In the genomic region with DNA sequence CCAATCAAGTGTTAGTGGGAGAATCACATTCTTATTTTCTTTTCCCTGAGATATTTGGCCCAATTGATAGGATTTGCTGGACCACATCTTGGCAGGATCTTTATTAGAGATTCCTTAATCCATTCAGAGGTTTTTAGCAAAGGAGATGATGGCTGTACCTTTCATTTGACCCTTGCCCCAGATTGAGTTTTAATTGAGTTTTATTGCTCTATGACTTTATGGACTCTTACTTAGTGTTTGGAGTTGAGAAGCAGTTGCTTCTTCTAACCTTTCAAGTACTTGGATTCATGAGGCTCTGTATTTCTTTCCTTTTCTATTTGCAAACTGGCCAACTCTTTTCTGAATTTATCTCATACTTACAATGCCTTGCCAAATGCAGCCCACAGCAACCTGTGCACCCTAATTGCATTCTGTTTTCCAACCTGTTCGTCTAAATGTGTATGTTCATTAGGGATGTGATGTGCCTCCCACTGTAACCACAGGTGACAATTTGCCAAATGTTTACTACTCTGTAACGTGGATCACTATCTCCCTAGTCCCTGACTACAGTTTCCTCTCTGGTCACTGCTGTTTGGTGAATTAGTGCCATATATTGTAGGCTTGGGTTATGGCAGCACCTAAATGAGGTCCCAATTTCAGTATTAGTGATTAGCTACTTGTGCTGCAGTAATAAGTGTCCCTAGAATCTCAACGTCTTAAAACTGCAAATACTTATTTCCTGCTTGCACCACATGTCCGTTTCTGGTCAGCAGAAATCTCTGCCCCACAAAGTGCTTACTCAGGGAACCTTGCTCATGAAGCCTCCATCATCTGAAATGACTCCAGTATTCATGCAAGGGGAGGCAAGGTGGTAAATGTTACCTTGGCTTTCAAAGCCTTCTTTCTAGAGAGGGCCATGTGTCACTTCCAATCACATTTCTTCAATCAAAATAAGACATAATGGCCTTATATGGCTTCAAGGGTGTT, we compare ENCODE assay signal across 12 cellular contexts.
DNase-seq lines count a peak whose midpoint lies in the region; ATAC-seq and TF ChIP-seq lines count a peak whose summit lies in the region.
"Had no signal": no experiment of that assay in that cellular context is flagged by ENCODE, and none has a peak within 500 bp of the region (broad histone marks: within the 10 kb centered on the region; RNA-seq: fewer than 3 reads in every experiment).

No MANE protein-coding gene starts in this region.

- H3F3A ChIP-seq in MM.1S (ENCODE audit: insufficient read depth, low read length): no peaks in the 10 kb centered on the region

- H3K79me2 ChIP-seq in DND-41 (ENCODE audit: insufficient read depth, low read length): no peaks in the 10 kb centered on the region
- H3K79me2 ChIP-seq in MM.1S (ENCODE audit: low read length): no peaks in the 10 kb centered on the region

- H3K27me3 Mint-ChIP-seq in CD4-positive, alpha-beta memory T cell: peaks cover 9 to 16% of the 10 kb centered on the region in 2 donors
- H3K27me3 Mint-ChIP-seq: CD4-positive, CD25-positive, alpha-beta regulatory T cell had no signal

- peak overlapping the region in 1 of 2 experiments; percentile 31; a peak in 1 of 4 replicates for H3K4me3 ChIP-seq in DND-41 (ENCODE audit: low read depth in 1 of 2, low read length in 2 of 2)
- H3K4me3 ChIP-seq in MM.1S (ENCODE audit: low read length): no peak overlapping the region
- H3K4me3 ChIP-seq in CD4-positive, alpha-beta memory T cell (ENCODE audit: low read length in 2 of 2): no peak overlapping the region

- no peak for TF ChIP-seq CTCF in DND-41 (IDR thresholded peaks at IDR 0.05; ENCODE audit: borderline replicate concordance, extremely low read depth, low read length, poor library complexity, severe bottlenecking)
- no peak for TF ChIP-seq CTCF in MM.1S (IDR thresholded peaks at IDR 0.05; ENCODE audit: low read length)

- no peak for DNase-seq in DND-41
- peak; percentile 58 for DNase-seq in MM.1S
- peak; percentile 12 for DNase-seq in cerebellum (ENCODE audit: low spot score)
- DNase-seq in pons (ENCODE audit: low spot score): no peak
- no peak for DNase-seq in effector CD8-positive, alpha-beta T cell (lab: John Stamatoyannopoulos, UW)
- no peak for DNase-seq in CD4-positive, alpha-beta memory T cell
- DNase-seq: BE2C; Caco-2; CD4-positive, CD25-positive, alpha-beta regulatory T cell; GF-D8; GOT3; H7 had no signal

- no peak overlapping the region for H3K4me3 Mint-ChIP-seq in CD4-positive, alpha-beta memory T cell
- H3K4me3 Mint-ChIP-seq: CD4-positive, CD25-positive, alpha-beta regulatory T cell had no signal

- H3K9me3 Mint-ChIP-seq in CD4-positive, alpha-beta memory T cell: peaks cover 0 to 8% (median 3%) of the 10 kb centered on the region in 8 donors

- no peak for ATAC-seq in DND-41 (ENCODE audit: insufficient read depth, low read depth)

- H3K36me3 ChIP-seq in DND-41 (ENCODE audit: insufficient read depth, low read length) (peaks cover 6% of the 10 kb centered on the region), MM.1S (replicated peaks; ENCODE audit: insufficient read depth, low read length) (no peaks in the 10 kb centered on the region)
- no peaks in the 10 kb centered on the region for H3K36me3 ChIP-seq in CD4-positive, alpha-beta memory T cell (ENCODE audit: insufficient read depth, low read length)
- H3K36me3 ChIP-seq: BE2C had no signal

- H3K27ac ChIP-seq in DND-41 (ENCODE audit: low read length): peak overlapping the region; percentile 97
- peak overlapping the region; percentile 5; the same call in 1 of the 2 replicates for H3K27ac ChIP-seq in MM.1S (ENCODE audit: low read length)
- H3K27ac ChIP-seq in CD4-positive, alpha-beta memory T cell (ENCODE audit: low read depth, low read length): no peak overlapping the region

- CTCF ChIA-PET in CD4-positive, alpha-beta memory T cell (lab: Charles Lee; ENCODE audit: partially characterized antibody): no interaction called here

- no peak overlapping the region for H3K27ac Mint-ChIP-seq in CD4-positive, alpha-beta memory T cell
- H3K27ac Mint-ChIP-seq: CD4-positive, CD25-positive, alpha-beta regulatory T cell had no signal

- H3K4me1 ChIP-seq in DND-41 (ENCODE audit: insufficient read depth, low read length): peaks cover 58% of the 10 kb centered on the region
- H3K4me1 ChIP-seq in MM.1S (ENCODE audit: low read length): peaks cover 14% of the 10 kb centered on the region
- H3K4me1 ChIP-seq in CD4-positive, alpha-beta memory T cell (ENCODE audit: insufficient read depth, low read length): no peaks in the 10 kb centered on the region
- H3K4me1 ChIP-seq: BE2C, Caco-2 had no signal

- POLR2A ChIA-PET in CD4-positive, alpha-beta memory T cell (lab: Charles Lee; ENCODE audit: partially characterized antibody): no interaction called here

- H3K9ac ChIP-seq in DND-41 (ENCODE audit: low read depth, low read length) (no peak overlapping the region), MM.1S (ENCODE audit: low read length) (no peak overlapping the region)

- no peaks in the 10 kb centered on the region for H3K4me1 Mint-ChIP-seq in CD4-positive, alpha-beta memory T cell
- H3K4me1 Mint-ChIP-seq: CD4-positive, CD25-positive, alpha-beta regulatory T cell had no signal

- H3K4me2 ChIP-seq in DND-41 (ENCODE audit: insufficient read depth, low read length) (no peak overlapping the region), MM.1S (ENCODE audit: low read depth, low read length) (peak overlapping the region; percentile 23; the same call in 1 of the 2 replicates)

- H3K9me3 ChIP-seq in DND-41 (ENCODE audit: insufficient read depth, low read length, severe bottlenecking) (peaks cover 12% of the 10 kb centered on the region), MM.1S (replicated peaks; ENCODE audit: insufficient read depth, low read length) (no peaks in the 10 kb centered on the region)
- no peaks in the 10 kb centered on the region for H3K9me3 ChIP-seq in CD4-positive, alpha-beta memory T cell (ENCODE audit: control insufficient read depth in 1 of 2, low read length in 2 of 2)
- H3K9me3 ChIP-seq: BE2C, Caco-2 had no signal

- no peaks in the 10 kb centered on the region for H3K9me2 ChIP-seq in MM.1S (replicated peaks; ENCODE audit: insufficient read depth, low read length)

- no peaks in the 10 kb centered on the region for H3K36me3 Mint-ChIP-seq in CD4-positive, alpha-beta memory T cell
- H3K36me3 Mint-ChIP-seq: CD4-positive, CD25-positive, alpha-beta regulatory T cell had no signal

- H4K20me1 ChIP-seq in DND-41 (ENCODE audit: insufficient read depth, low read length): no peaks in the 10 kb centered on the region
- H4K20me1 ChIP-seq in MM.1S (ENCODE audit: insufficient read depth, low read length): no peaks in the 10 kb centered on the region

- intact Hi-C loops in CD4-positive, alpha-beta memory T cell (cut with micrococcal nuclease): no loop called here

- H3K27me3 ChIP-seq in DND-41 (ENCODE audit: insufficient read depth, low read length, poor library complexity) (no peaks in the 10 kb centered on the region), MM.1S (replicated peaks; ENCODE audit: insufficient read depth, low read length) (no peaks in the 10 kb centered on the region)
- no peaks in the 10 kb centered on the region for H3K27me3 ChIP-seq in CD4-positive, alpha-beta memory T cell (ENCODE audit: insufficient read depth, low read length)
- H3K27me3 ChIP-seq: BE2C had no signal

- H2AFZ ChIP-seq in DND-41 (ENCODE audit: low read depth, low read length): no peak overlapping the region
- H2AFZ ChIP-seq in MM.1S (ENCODE audit: low read length): no peak overlapping the region

Comparison
In these comparisons a context has a peak if more than half of its experiments do, and no peak if none do; other contexts are left out.
1. DNase-seq: peak in MM.1S (single experiment) and cerebellum (single experiment); none in DND-41 (single experiment), pons (single experiment), effector CD8-positive, alpha-beta T cell (single experiment) and CD4-positive, alpha-beta memory T cell (0 of 5).